11 cellular contexts compared by ENCODE assay signal in genomic region chr13:102772042-102772425, GRCh38. TPM values are rescaled to one million over a fixed set of nuclear protein-coding genes. Genes with fewer than 3 reads are reported as not detected.
A peak's percentile ranks its signal among the peaks of the same experiment; 100 is the strongest.
DNase-seq lines count a peak whose midpoint lies in the region; TF ChIP-seq lines count a peak whose summit lies in the region.
"Had no signal": no experiment of that assay in that cellular context is flagged by ENCODE, and none has a peak within 500 bp of the region (broad histone marks: within the 10 kb centered on the region; RNA-seq: fewer than 3 reads in every experiment).

No MANE protein-coding gene starts in this region.

- intact Hi-C loops in A673 (cut with micrococcal nuclease; ENCODE audit: unreplicated experiment) = loop anchor here (2.0 kb wide), 1 partner anchor 75 kb away; the partner anchor contains the start of gene ERCC5

- peaks cover 19% of the 10 kb centered on the region for H3K4me1 ChIP-seq in A673 (ENCODE audit: insufficient read depth, low read length, poor library complexity, severe bottlenecking)
- H3K4me1 ChIP-seq in DOHH2 (ENCODE audit: control insufficient read depth, low read length) = peaks cover 37% of the 10 kb centered on the region
- no peaks in the 10 kb centered on the region for H3K4me1 ChIP-seq in endodermal cell (ENCODE audit: control insufficient read depth, insufficient read depth, low read length)

- H3K27me3 Mint-ChIP-seq in endodermal cell (ENCODE audit: insufficient read depth) = peaks cover 21% of the 10 kb centered on the region

- H3K27me3 ChIP-seq in A673 (replicated peaks; ENCODE audit: insufficient read depth, low read depth, low read length, poor library complexity) (no peaks in the 10 kb centered on the region), DOHH2 (ENCODE audit: control insufficient read depth, low read length) (no peaks in the 10 kb centered on the region), endodermal cell (ENCODE audit: control insufficient read depth, insufficient read depth, low read length, poor library complexity, severe bottlenecking) (no peaks in the 10 kb centered on the region)
- H3K27me3 ChIP-seq: ascending aorta, spleen had no signal

- H3K9me3 ChIP-seq in A673 (ENCODE audit: low read depth, low read length, poor library complexity, severe bottlenecking) = no peaks in the 10 kb centered on the region
- peaks cover 7% of the 10 kb centered on the region; the same call in 1 of the 2 replicates for H3K9me3 ChIP-seq in DOHH2 (ENCODE audit: control insufficient read depth, insufficient read depth, low read length)
- no peaks in the 10 kb centered on the region for H3K9me3 ChIP-seq in SK-N-MC (ENCODE audit: low read depth, low read length)
- H3K9me3 ChIP-seq in endodermal cell (ENCODE audit: control insufficient read depth, low read length) = no peaks in the 10 kb centered on the region
- H3K9me3 ChIP-seq: ascending aorta, spleen had no signal

- H3K27ac Mint-ChIP-seq in endodermal cell = no peak overlapping the region

- peak overlapping the region; percentile 76 for H3K4me3 Mint-ChIP-seq in endodermal cell

- no peak for TF ChIP-seq CTCF in A673 (conservative IDR thresholded peaks at IDR 0.05; ENCODE audit: low read depth, low read length)
- no peak for TF ChIP-seq CTCF in DOHH2 (IDR thresholded peaks at IDR 0.05; ENCODE audit: low read depth, low read length, poor library complexity, severe bottlenecking)
- TF ChIP-seq CTCF in endodermal cell (conservative IDR thresholded peaks at IDR 0.05) = no peak
- TF ChIP-seq CTCF in GM20000 (IDR thresholded peaks at IDR 0.05; ENCODE audit: extremely low read depth, missing control alignments) = no peak

- CTCF ChIA-PET in A673 (lab: Charles Lee) = no interaction called here

- H3K4me3 ChIP-seq in A673 (ENCODE audit: low read depth, low read length, poor library complexity, severe bottlenecking) (peak overlapping the region; percentile 94), DOHH2 (ENCODE audit: low read length) (peak overlapping the region; percentile 78; the same call in 1 of the 2 replicates), SK-N-MC (peak overlapping the region; percentile 84; the same call in 1 of the 2 replicates), endodermal cell (ENCODE audit: low read length) (peak overlapping the region; percentile 88)

- no peaks in the 10 kb centered on the region for H3K9me2 ChIP-seq in DOHH2 (replicated peaks; ENCODE audit: control insufficient read depth, low read length)

- DNase-seq in A673 (ENCODE audit: low spot score) (no peak), SK-N-MC (ENCODE audit: low read depth, low spot score) (no peak), endodermal cell (no peak), Ammon's horn (ENCODE audit: low spot score) (no peak), GM20000 (ENCODE audit: low spot score) (no peak), NCI-H187 (lab: John Stamatoyannopoulos, UW) (no peak)
- DNase-seq in stimulated activated CD4-positive, alpha-beta T cell treated with anti-CD3 and anti-CD28 coated beads, Interleukin-4, amount 100 ng/mL, for 24 hours = no peak
- DNase-seq: activated CD4-positive, alpha-beta T cell treated with anti-CD3 and anti-CD28 coated beads for 48 hours had no signal

- H3K4me2 ChIP-seq in DOHH2 (ENCODE audit: low read length) = peak overlapping the region; percentile 91

- H3K9ac ChIP-seq in SK-N-MC (ENCODE audit: insufficient read length) (no peak overlapping the region), endodermal cell (ENCODE audit: extremely low read depth, low read length, poor library complexity, severe bottlenecking) (no peak overlapping the region)

- POLR2A ChIA-PET in A673 (lab: Charles Lee; ENCODE audit: low non-redundant PET) = no interaction called here

- no TSS peak for BruUV-seq in A673 (replicated peaks; lab: Mats Ljungman, UMichigan)

- no peaks in the 10 kb centered on the region for H3F3A ChIP-seq in DOHH2 (ENCODE audit: control insufficient read depth, insufficient read depth)

- peaks cover 4% of the 10 kb centered on the region for H3K36me3 ChIP-seq in A673 (ENCODE audit: insufficient read depth, low read length, poor library complexity, severe bottlenecking)
- H3K36me3 ChIP-seq in DOHH2 (ENCODE audit: control insufficient read depth, low read length) = peaks cover 16% of the 10 kb centered on the region
- H3K36me3 ChIP-seq in SK-N-MC (ENCODE audit: insufficient read depth, low read length) = peaks cover 8% of the 10 kb centered on the region
- H3K36me3 ChIP-seq in endodermal cell (ENCODE audit: control insufficient read depth, insufficient read depth, low read length) = peaks cover 5% of the 10 kb centered on the region

- H3K4me1 Mint-ChIP-seq in endodermal cell = peaks cover 4% of the 10 kb centered on the region

- H3K27ac ChIP-seq in A673 (ENCODE audit: low read depth, low read length, poor library complexity, severe bottlenecking) = no peak overlapping the region
- no peak overlapping the region for H3K27ac ChIP-seq in DOHH2 (ENCODE audit: low read depth, low read length)
- H3K27ac ChIP-seq in SK-N-MC = no peak overlapping the region
- H3K27ac ChIP-seq in endodermal cell (ENCODE audit: low read depth, low read length) = no peak overlapping the region

- H3K79me2 ChIP-seq in DOHH2 (ENCODE audit: control insufficient read depth, low read length) = peaks cover 24% of the 10 kb centered on the region

- peaks cover 2% of the 10 kb centered on the region for H3K36me3 Mint-ChIP-seq in endodermal cell (ENCODE audit: low read depth)

- H4K20me1 ChIP-seq in DOHH2 (ENCODE audit: control insufficient read depth, insufficient read depth, low read depth, low read length) = no peaks in the 10 kb centered on the region

- 96 to 97% methylated on average over 11 to 16 of the region's 16 CpGs for WGBS in endodermal cell (ENCODE audit: insufficient coverage in 1 of 2, insufficient read length in 1 of 2), 2 experiments

- H3K9me3 Mint-ChIP-seq in endodermal cell = no peaks in the 10 kb centered on the region

RNA-seq across cellular contexts. Expression of gene TEX30, which starts 1.6 kb away (rescaled TPM):
- 29.8 and 44.1 TPM in 2 replicates for total RNA-seq in A673 (2021)
- 10 to 100 TPM; 10.0 to 11.5 TPM for total RNA-seq in endodermal cell
- 18.5 TPM for polyA plus RNA-seq in endodermal cell (2013, experiment 1 of 2)
- 19.6 TPM for polyA plus RNA-seq in endodermal cell (2013, experiment 2 of 2)

RNA-seq across cellular contexts. Expression of gene POGLUT2, which starts 26.7 kb away (rescaled TPM):
- 10.8 and 12.0 TPM in 2 replicates for total RNA-seq in A673 (2021)
- total RNA-seq in endodermal cell = 10 to 100 TPM; 16.0 to 18.1 TPM
- polyA plus RNA-seq in endodermal cell (2013, experiment 1 of 2) = 28.0 TPM
- 26.5 TPM for polyA plus RNA-seq in endodermal cell (2013, experiment 2 of 2)

RNA-seq across cellular contexts. Expression of gene BIVM, which starts 26.9 kb away (rescaled TPM):
- total RNA-seq in A673 (2021) = 19.5 and 21.9 TPM in 2 replicates
- total RNA-seq in endodermal cell = 10 to 100 TPM; 14.7 to 15.0 TPM
- polyA plus RNA-seq in endodermal cell (2013, experiment 1 of 2) = 14.8 TPM
- 13.7 TPM for polyA plus RNA-seq in endodermal cell (2013, experiment 2 of 2)
